Comparison of ENCODE assay signal across 1 cellular context in the genomic region with DNA sequence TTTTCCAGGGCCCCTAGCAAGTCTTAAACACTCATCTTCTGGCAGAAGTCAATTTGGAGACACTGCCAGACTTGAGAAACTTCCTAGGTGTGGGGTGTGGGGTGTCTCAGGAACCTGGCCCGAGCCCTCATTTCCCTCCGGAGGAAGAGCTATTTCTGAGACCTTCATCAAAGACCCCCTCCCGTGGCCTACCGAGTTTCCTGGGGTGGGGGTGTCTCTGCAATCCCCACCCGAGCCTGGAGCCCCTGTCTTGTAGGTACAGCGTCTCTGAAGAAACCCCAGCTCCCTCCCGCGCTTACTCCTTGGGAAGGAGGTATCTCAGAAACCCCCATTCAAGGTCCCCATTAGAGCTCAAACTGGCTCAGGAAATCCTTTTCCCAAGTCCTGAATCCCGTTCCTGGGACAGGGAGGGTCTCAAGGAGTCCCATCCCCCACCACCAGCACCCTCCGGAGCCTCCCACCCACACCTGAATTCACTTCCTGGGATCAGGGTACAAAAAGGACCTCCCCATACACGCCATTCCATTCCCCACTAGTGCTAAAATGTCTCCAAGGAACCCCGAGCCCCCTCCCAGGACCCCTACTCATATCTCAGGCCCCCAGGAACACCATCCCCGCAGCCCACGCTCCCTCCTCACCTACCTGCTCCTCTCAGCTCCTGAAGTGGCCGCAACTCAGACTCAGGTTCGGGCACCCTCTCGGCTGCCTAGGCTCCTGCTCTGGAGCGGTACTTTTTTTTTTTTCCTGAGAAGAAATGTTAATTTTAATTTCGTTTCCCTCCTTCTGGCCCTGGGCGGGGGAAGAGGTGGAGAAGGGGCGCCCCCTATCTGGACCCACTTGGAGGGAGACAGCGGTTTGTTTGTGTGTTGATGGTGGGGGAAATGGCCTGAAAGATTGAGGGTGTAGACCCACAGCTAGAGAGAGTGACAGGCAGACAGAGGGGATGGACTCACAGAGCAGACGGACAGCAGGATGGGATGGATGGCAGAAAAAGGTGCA.
TF ChIP-seq lines count a peak whose summit lies in the region.

No MANE protein-coding gene starts in this region.

TF ChIP-seq in SK-N-SH treated with all-trans-retinoic acid at 6 μM for 48 hours, 23 proteins besides CTCF, POLR2A, EP300 and RAD21 (continued from another document):
- TF ChIP-seq, protein P1, sequence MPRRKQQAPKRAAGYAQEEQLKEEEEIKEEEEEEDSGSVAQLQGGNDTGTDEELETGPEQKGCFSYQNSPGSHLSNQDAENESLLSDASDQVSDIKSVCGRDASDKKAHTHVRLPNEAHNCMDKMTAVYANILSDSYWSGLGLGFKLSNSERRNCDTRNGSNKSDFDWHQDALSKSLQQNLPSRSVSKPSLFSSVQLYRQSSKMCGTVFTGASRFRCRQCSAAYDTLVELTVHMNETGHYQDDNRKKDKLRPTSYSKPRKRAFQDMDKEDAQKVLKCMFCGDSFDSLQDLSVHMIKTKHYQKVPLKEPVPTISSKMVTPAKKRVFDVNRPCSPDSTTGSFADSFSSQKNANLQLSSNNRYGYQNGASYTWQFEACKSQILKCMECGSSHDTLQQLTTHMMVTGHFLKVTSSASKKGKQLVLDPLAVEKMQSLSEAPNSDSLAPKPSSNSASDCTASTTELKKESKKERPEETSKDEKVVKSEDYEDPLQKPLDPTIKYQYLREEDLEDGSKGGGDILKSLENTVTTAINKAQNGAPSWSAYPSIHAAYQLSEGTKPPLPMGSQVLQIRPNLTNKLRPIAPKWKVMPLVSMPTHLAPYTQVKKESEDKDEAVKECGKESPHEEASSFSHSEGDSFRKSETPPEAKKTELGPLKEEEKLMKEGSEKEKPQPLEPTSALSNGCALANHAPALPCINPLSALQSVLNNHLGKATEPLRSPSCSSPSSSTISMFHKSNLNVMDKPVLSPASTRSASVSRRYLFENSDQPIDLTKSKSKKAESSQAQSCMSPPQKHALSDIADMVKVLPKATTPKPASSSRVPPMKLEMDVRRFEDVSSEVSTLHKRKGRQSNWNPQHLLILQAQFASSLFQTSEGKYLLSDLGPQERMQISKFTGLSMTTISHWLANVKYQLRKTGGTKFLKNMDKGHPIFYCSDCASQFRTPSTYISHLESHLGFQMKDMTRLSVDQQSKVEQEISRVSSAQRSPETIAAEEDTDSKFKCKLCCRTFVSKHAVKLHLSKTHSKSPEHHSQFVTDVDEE (CRISPR knock-in tag; IDR thresholded peaks at IDR 0.05): no peak
- TF ChIP-seq ZFP30 (CRISPR knock-in tag; IDR thresholded peaks at IDR 0.05) (no peak), ISL1 (CRISPR knock-in tag; IDR thresholded peaks at IDR 0.05) (no peak)
TF ChIP-seq in SK-N-SH treated with all-trans-retinoic acid at 6 μM for 48 hours: peak in this region for 0.
